9 cellular contexts compared by ENCODE assay signal in genomic region chr1:18948048-18948912, GRCh38. TPM values are rescaled to one million over a fixed set of nuclear protein-coding genes. Genes with fewer than 3 reads are reported as not detected.
DNase-seq lines count a peak whose midpoint lies in the region; ATAC-seq, FAIRE-seq and TF ChIP-seq lines count a peak whose summit lies in the region.
"Had no signal": no experiment of that assay in that cellular context is flagged by ENCODE, and none has a peak within 500 bp of the region (broad histone marks: within the 10 kb centered on the region; RNA-seq: fewer than 3 reads in every experiment).

No MANE protein-coding gene starts in this region.

- H2AFZ ChIP-seq in MM.1S (ENCODE audit: low read length) (no peak overlapping the region), hepatocyte (no peak overlapping the region)

- intact Hi-C loops in activated T-helper 1 cell treated with anti-CD3 and anti-CD28 coated beads, Interleukin-12 subunit alpha, Interleukin-12 subunit beta, Interleukin-2, Interleukin-4 antibody, amounts not matched to agents 30 ng/mL and 10 ng/mL and 1 ng/mL, durations not matched to agents 14 hours and 24 hours and 36 hours (cut with micrococcal nuclease): no loop called here

- DNase-seq in MM.1S: no peak
- DNase-seq in activated T-helper 1 cell treated with anti-CD3 and anti-CD28 coated beads, Interleukin-12 subunit alpha, Interleukin-12 subunit beta, Interleukin-2, Interleukin-4 antibody, amounts not matched to agents 30 ng/mL and 10 ng/mL and 1 ng/mL, durations not matched to agents 14 hours and 24 hours and 36 hours (ENCODE audit: low spot score): no peak
- no peak for DNase-seq in hepatocyte (ENCODE audit: low spot score)
- DNase-seq in stimulated activated CD8-positive, alpha-beta memory T cell treated with anti-CD3 and anti-CD28 coated beads, Interleukin-7, amount 100 ng/mL, for 4 hours (ENCODE audit: low read depth in 2 of 2): peak; percentile 56 to 65
- no peak for DNase-seq in cerebellar nuclear complex (lab: John Stamatoyannopoulos, UW)
- DNase-seq in GM19239 (ENCODE audit: insufficient read length, low spot score): no peak
- DNase-seq in NOMO-1 (lab: John Stamatoyannopoulos, UW; ENCODE audit: unreplicated experiment in 2 of 2): no peak

- WGBS in hepatocyte (ENCODE audit: low lambda C conversion rate, missing lambda C conversion rate): 75% methylated on average over 13 of the region's 15 CpGs

- H3K27ac ChIP-seq in MM.1S (ENCODE audit: low read length) (no peak overlapping the region), hepatocyte (peak overlapping the region; percentile 91)

- no peaks in the 10 kb centered on the region for H3K9me2 ChIP-seq in MM.1S (replicated peaks; ENCODE audit: insufficient read depth, low read length)
- H3K9me2 ChIP-seq in hepatocyte (replicated peaks; ENCODE audit: insufficient read depth): no peaks in the 10 kb centered on the region

- H3K9ac ChIP-seq in MM.1S (ENCODE audit: low read length): no peak overlapping the region

- peaks cover 22% of the 10 kb centered on the region; the same call in 1 of the 2 replicates for H3F3A ChIP-seq in MM.1S (ENCODE audit: insufficient read depth, low read length)

- H3K4me3 ChIP-seq in MM.1S (ENCODE audit: low read length) (no peak overlapping the region), hepatocyte (no peak overlapping the region)

- peaks cover 2% of the 10 kb centered on the region for H3K27me3 Mint-ChIP-seq in activated T-helper 1 cell treated with anti-CD3 and anti-CD28 coated beads, Interleukin-12 subunit alpha, Interleukin-12 subunit beta, Interleukin-2, Interleukin-4 antibody, amounts not matched to agents 30 ng/mL and 10 ng/mL and 1 ng/mL, durations not matched to agents 14 hours and 24 hours and 36 hours (ENCODE audit: insufficient read depth)

- H3K9me3 Mint-ChIP-seq in activated T-helper 1 cell treated with anti-CD3 and anti-CD28 coated beads, Interleukin-12 subunit alpha, Interleukin-12 subunit beta, Interleukin-2, Interleukin-4 antibody, amounts not matched to agents 30 ng/mL and 10 ng/mL and 1 ng/mL, durations not matched to agents 14 hours and 24 hours and 36 hours: no peaks in the 10 kb centered on the region

- no peak for FAIRE-seq in GM19239 (lab: Jason Lieb, UNC)
- FAIRE-seq: islet of Langerhans had no signal

- H3K79me2 ChIP-seq in MM.1S (ENCODE audit: low read length): peaks cover 92% of the 10 kb centered on the region
- H3K79me2 ChIP-seq in hepatocyte: peaks cover 79% of the 10 kb centered on the region

- H3K4me1 Mint-ChIP-seq in activated T-helper 1 cell treated with anti-CD3 and anti-CD28 coated beads, Interleukin-12 subunit alpha, Interleukin-12 subunit beta, Interleukin-2, Interleukin-4 antibody, amounts not matched to agents 30 ng/mL and 10 ng/mL and 1 ng/mL, durations not matched to agents 14 hours and 24 hours and 36 hours (ENCODE audit: low read depth): peaks cover 94% of the 10 kb centered on the region

- H3K27ac Mint-ChIP-seq in activated T-helper 1 cell treated with anti-CD3 and anti-CD28 coated beads, Interleukin-12 subunit alpha, Interleukin-12 subunit beta, Interleukin-2, Interleukin-4 antibody, amounts not matched to agents 30 ng/mL and 10 ng/mL and 1 ng/mL, durations not matched to agents 14 hours and 24 hours and 36 hours: peak overlapping the region; percentile 75

- peaks cover 39% of the 10 kb centered on the region for H3K4me1 ChIP-seq in MM.1S (ENCODE audit: low read length)
- peaks cover 53% of the 10 kb centered on the region for H3K4me1 ChIP-seq in hepatocyte (ENCODE audit: insufficient read depth)

- H4K20me1 ChIP-seq in MM.1S (ENCODE audit: insufficient read depth, low read length) (no peaks in the 10 kb centered on the region), hepatocyte (ENCODE audit: insufficient read depth, poor library complexity, severe bottlenecking) (no peaks in the 10 kb centered on the region)

- TF ChIP-seq CTCF in MM.1S (IDR thresholded peaks at IDR 0.05; ENCODE audit: low read length) (no peak), hepatocyte (IDR thresholded peaks at IDR 0.05; ENCODE audit: poor library complexity) (no peak)

- H3K4me2 ChIP-seq in MM.1S (ENCODE audit: low read depth, low read length) (peak overlapping the region; percentile 31), hepatocyte (peak overlapping the region; percentile 64)

- H3K4me3 Mint-ChIP-seq in activated T-helper 1 cell treated with anti-CD3 and anti-CD28 coated beads, Interleukin-12 subunit alpha, Interleukin-12 subunit beta, Interleukin-2, Interleukin-4 antibody, amounts not matched to agents 30 ng/mL and 10 ng/mL and 1 ng/mL, durations not matched to agents 14 hours and 24 hours and 36 hours: peak overlapping the region; percentile 60

- H3K9me3 ChIP-seq in MM.1S (replicated peaks; ENCODE audit: insufficient read depth, low read length) (no peaks in the 10 kb centered on the region), hepatocyte (ENCODE audit: low read depth) (no peaks in the 10 kb centered on the region)

- no peaks in the 10 kb centered on the region for H3K27me3 ChIP-seq in MM.1S (replicated peaks; ENCODE audit: insufficient read depth, low read length)
- H3K27me3 ChIP-seq in hepatocyte: no peaks in the 10 kb centered on the region

- no peak for ATAC-seq in HG03378 (IDR thresholded peaks at IDR 0.05; ENCODE audit: unreplicated experiment)

- no peaks in the 10 kb centered on the region for H3K36me3 ChIP-seq in MM.1S (replicated peaks; ENCODE audit: insufficient read depth, low read length)
- H3K36me3 ChIP-seq in hepatocyte (replicated peaks; ENCODE audit: insufficient read depth, low read depth): no peaks in the 10 kb centered on the region

- peaks cover 13% of the 10 kb centered on the region for H3K36me3 Mint-ChIP-seq in activated T-helper 1 cell treated with anti-CD3 and anti-CD28 coated beads, Interleukin-12 subunit alpha, Interleukin-12 subunit beta, Interleukin-2, Interleukin-4 antibody, amounts not matched to agents 30 ng/mL and 10 ng/mL and 1 ng/mL, durations not matched to agents 14 hours and 24 hours and 36 hours (ENCODE audit: low read depth)

RNA-seq across cellular contexts. Expression of gene IFFO2, which starts 8.2 kb away (rescaled TPM):
- 31.8 and 32.6 TPM in 2 replicates for total RNA-seq in activated T-helper 1 cell treated with anti-CD3 and anti-CD28 coated beads, Interleukin-12 subunit alpha, Interleukin-12 subunit beta, Interleukin-2, Interleukin-4 antibody, amounts not matched to agents 30 ng/mL and 10 ng/mL and 1 ng/mL, durations not matched to agents 14 hours and 24 hours and 36 hours
- 7.2 and 8.1 TPM in 2 replicates for total RNA-seq in hepatocyte
- 0.78 and 0.85 TPM in 2 replicates for polyA plus RNA-seq in hepatocyte

RNA-seq across cellular contexts. Expression of gene ALDH4A1, which starts 45.9 kb away (rescaled TPM):
- total RNA-seq in activated T-helper 1 cell treated with anti-CD3 and anti-CD28 coated beads, Interleukin-12 subunit alpha, Interleukin-12 subunit beta, Interleukin-2, Interleukin-4 antibody, amounts not matched to agents 30 ng/mL and 10 ng/mL and 1 ng/mL, durations not matched to agents 14 hours and 24 hours and 36 hours: 3.9 and 4.4 TPM in 2 replicates
- total RNA-seq in hepatocyte: 41.4 and 51.7 TPM in 2 replicates
- polyA plus RNA-seq in hepatocyte: 32.4 and 49.1 TPM in 2 replicates

Comparison
In these comparisons a context has a peak if more than half of its experiments do, and no peak if none do; other contexts are left out.
1. DNase-seq: peak in stimulated activated CD8-positive, alpha-beta memory T cell treated with anti-CD3 and anti-CD28 coated beads, Interleukin-7, amount 100 ng/mL, for 4 hours (2 of 2); none in MM.1S (single experiment), activated T-helper 1 cell treated with anti-CD3 and anti-CD28 coated beads, Interleukin-12 subunit alpha, Interleukin-12 subunit beta, Interleukin-2, Interleukin-4 antibody, amounts not matched to agents 30 ng/mL and 10 ng/mL and 1 ng/mL, durations not matched to agents 14 hours and 24 hours and 36 hours (single experiment), hepatocyte (single experiment), cerebellar nuclear complex (0 of 2), GM19239 (single experiment) and NOMO-1 (0 of 2).